Comparison of ENCODE assay signal across 24 cellular contexts in the genomic region with DNA sequence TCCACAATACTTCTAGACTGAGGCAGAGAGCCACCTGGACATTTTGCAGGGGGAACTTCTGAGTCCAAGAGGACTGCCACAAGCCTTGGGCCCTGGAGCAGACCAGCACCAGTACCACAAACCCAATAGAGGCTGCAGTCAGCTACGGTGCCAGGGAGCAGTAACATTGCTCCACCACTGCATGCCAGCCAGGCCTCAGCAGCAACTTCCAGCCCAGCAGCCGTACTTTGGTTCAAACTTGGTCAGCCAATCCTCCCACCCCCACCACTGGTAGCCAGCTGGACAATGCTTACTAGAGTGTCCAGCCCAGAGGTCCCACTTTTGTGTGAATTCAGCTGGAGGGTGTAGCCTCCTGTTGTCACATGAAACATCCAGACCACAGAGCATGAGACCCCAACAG.
DNase-seq lines count a peak whose midpoint lies in the region; ATAC-seq, FAIRE-seq and TF ChIP-seq lines count a peak whose summit lies in the region.
"Had no signal": no experiment of that assay in that cellular context is flagged by ENCODE, and none has a peak within 500 bp of the region (broad histone marks: within the 10 kb centered on the region; RNA-seq: fewer than 3 reads in every experiment).

No MANE protein-coding gene starts in this region.

- peak overlapping the region; percentile 41 for H2AFZ ChIP-seq in IMR-90 (replicated peaks; ENCODE audit: low read length, poor library complexity)
- H2AFZ ChIP-seq in H1 (ENCODE audit: low read length) = no peak overlapping the region
- no peak overlapping the region for H2AFZ ChIP-seq in neuronal stem cell (ENCODE audit: low read length)

- POLR2A ChIA-PET in IMR-90 (lab: Charles Lee; ENCODE audit: unreplicated experiment) (no interaction called here), H1 (lab: Charles Lee; ENCODE audit: partially characterized antibody) (no interaction called here)

- H4K20me1 ChIP-seq in IMR-90 (ENCODE audit: insufficient read depth, low read length) (no peaks in the 10 kb centered on the region), H1 (replicated peaks in 1 of 2; ENCODE audit: control insufficient read depth in 1 of 2, insufficient read depth in 2 of 2, low read length in 2 of 2) (no peaks in the 10 kb centered on the region)
- H4K20me1 ChIP-seq: BLaER1 had no signal

- BruUV-seq in IMR-90 (replicated peaks; lab: Mats Ljungman, UMichigan) = no TSS peak

- H3K4me3 ChIP-seq in IMR-90 (ENCODE audit: insufficient read depth, low read depth, low read length) = no peak overlapping the region
- no peak overlapping the region for H3K4me3 ChIP-seq in H1 (ENCODE audit: extremely low read depth in 1 of 4, insufficient read depth in 2 of 4, low read depth in 3 of 4, low read length in 4 of 4)
- H3K4me3 ChIP-seq in neuronal stem cell (ENCODE audit: low read length in 2 of 2) = no peak overlapping the region
- H3K4me3 ChIP-seq: BLaER1 had no signal

- CTCF ChIA-PET in IMR-90 (lab: Yijun Ruan, JAX) = no interaction called here
- CTCF ChIA-PET in H1 (lab: Charles Lee; ENCODE audit: partially characterized antibody) = no interaction called here

- TF ChIP-seq EP300 in H1 (IDR thresholded peaks at IDR 0.05; ENCODE audit: borderline replicate concordance in 1 of 2, low read depth in 2 of 2, low read length in 2 of 2) = no peak

- no peak overlapping the region for H2BK5ac ChIP-seq in IMR-90 (ENCODE audit: low read depth, low read length, poor library complexity, severe bottlenecking)
- H2BK5ac ChIP-seq in H1 (ENCODE audit: low read depth, low read length) = no peak overlapping the region
- H2BK5ac ChIP-seq in neuronal stem cell (ENCODE audit: low read length) = no peak overlapping the region

- no peak overlapping the region for H3K23ac ChIP-seq in IMR-90 (ENCODE audit: low read depth, low read length)
- H3K23ac ChIP-seq in H1 (ENCODE audit: insufficient read length) = no peak overlapping the region
- peak overlapping the region; percentile 78 for H3K23ac ChIP-seq in neuronal stem cell (ENCODE audit: low read depth, low read length, poor library complexity)

- TF ChIP-seq CTCF in IMR-90 (conservative IDR thresholded peaks at IDR 0.05; ENCODE audit: low read depth, low read length) (no peak), H1 (IDR thresholded peaks at IDR 0.05; ENCODE audit: control extremely low read depth in 1 of 3, insufficient read depth in 1 of 3, low read depth in 1 of 3, low read length in 3 of 3) (no peak)

- no peak overlapping the region for H3K4me2 ChIP-seq in IMR-90 (ENCODE audit: low read depth, low read length)
- H3K4me2 ChIP-seq in H1 (ENCODE audit: insufficient read depth in 1 of 2, low read depth in 2 of 2, low read length in 2 of 2) = no peak overlapping the region
- H3K4me2 ChIP-seq in neuronal stem cell (ENCODE audit: insufficient read depth, low read length, poor library complexity, severe bottlenecking) = no peak overlapping the region
- H3K4me2 ChIP-seq: BLaER1 had no signal

- no peaks in the 10 kb centered on the region for H3K23me2 ChIP-seq in H1 (ENCODE audit: low read depth, low read length)

- no peaks in the 10 kb centered on the region for H3K79me2 ChIP-seq in H1 (ENCODE audit: control insufficient read depth in 1 of 2, insufficient read depth in 2 of 2, low read length in 2 of 2)

- 0 out of 2 replicates have a peak overlapping the region, but pooled peaks have one; percentile 24 for H2BK20ac ChIP-seq in IMR-90 (ENCODE audit: low read depth, low read length)
- H2BK20ac ChIP-seq in H1 (ENCODE audit: low read length) = no peak overlapping the region

- H3K36me3 ChIP-seq in IMR-90 (ENCODE audit: control insufficient read depth, insufficient read depth, low read length) = peaks cover 2% of the 10 kb centered on the region; the same call in 1 of the 2 replicates
- peaks cover 0 to 5% (median 1%) of the 10 kb centered on the region in 4 experiments; a peak in 3 of 8 replicates for H3K36me3 ChIP-seq in H1 (ENCODE audit: control insufficient read depth in 2 of 4, insufficient read depth in 4 of 4, low read length in 3 of 4)
- H3K36me3 ChIP-seq in neuronal stem cell (replicated peaks in 1 of 2; ENCODE audit: control insufficient read depth in 2 of 2, insufficient read depth in 2 of 2, low read length in 2 of 2) = peaks cover 8 to 15% of the 10 kb centered on the region in 2 donors
- H3K36me3 ChIP-seq: BE2C had no signal

- no peak overlapping the region; the same call in 1 of the 2 replicates for H4K91ac ChIP-seq in IMR-90 (ENCODE audit: insufficient read depth, low read depth, low read length)
- no peak overlapping the region for H4K91ac ChIP-seq in H1 (replicated peaks; ENCODE audit: insufficient read length, low read length)
- no peak overlapping the region for H4K91ac ChIP-seq in neuronal stem cell (ENCODE audit: low read depth, low read length, poor library complexity)

- H2AK5ac ChIP-seq in IMR-90 (ENCODE audit: low read depth, low read length) (no peak overlapping the region; the same call in 1 of the 2 replicates), H1 (ENCODE audit: low read depth, low read length) (no peak overlapping the region), neuronal stem cell (ENCODE audit: low read depth, low read length) (no peak overlapping the region)

- TF ChIP-seq RAD21 in IMR-90 (IDR thresholded peaks at IDR 0.05; ENCODE audit: low read length) (no peak), H1 (IDR thresholded peaks at IDR 0.05 in 1 of 2, conservative IDR thresholded peaks at IDR 0.05 in 1 of 2; ENCODE audit: low read depth in 2 of 2, low read length in 2 of 2) (no peak)

- no peaks in the 10 kb centered on the region; the same call in 1 of the 2 replicates for H3K9me1 ChIP-seq in IMR-90 (ENCODE audit: insufficient read depth, low read length)

- H3K18ac ChIP-seq in IMR-90 (ENCODE audit: low read depth, low read length) (no peak overlapping the region; the same call in 1 of the 2 replicates), H1 (ENCODE audit: extremely low read depth, low read length) (no peak overlapping the region), neuronal stem cell (ENCODE audit: low read length) (peak overlapping the region; percentile 40)

- H2BK120ac ChIP-seq in IMR-90 (ENCODE audit: low read depth, low read length) (peak overlapping the region; percentile 32; the same call in 1 of the 2 replicates), H1 (replicated peaks; ENCODE audit: low read depth, low read length) (no peak overlapping the region), neuronal stem cell (ENCODE audit: low read depth, low read length) (no peak overlapping the region)

- peak overlapping the region; percentile 12; the same call in 1 of the 2 replicates for H3K27ac ChIP-seq in IMR-90 (ENCODE audit: insufficient read depth, low read length)
- H3K27ac ChIP-seq in H1 (ENCODE audit: low read depth, low read length) = no peak overlapping the region
- H3K27ac ChIP-seq in neuronal stem cell (replicated peaks; ENCODE audit: low read length) = no peak overlapping the region
- H3K27ac ChIP-seq: BLaER1 had no signal

- H3K4me1 ChIP-seq in IMR-90 (ENCODE audit: control insufficient read depth, insufficient read depth, low read length) (peaks cover 6% of the 10 kb centered on the region; the same call in 1 of the 2 replicates), H1 (replicated peaks in 1 of 4; ENCODE audit: control insufficient read depth in 3 of 4, insufficient read depth in 4 of 4, low read length in 3 of 4) (no peaks in the 10 kb centered on the region), neuronal stem cell (ENCODE audit: control insufficient read depth in 2 of 2, insufficient read depth in 1 of 2, low read depth in 1 of 2, low read length in 2 of 2) (peaks cover 0 to 8% of the 10 kb centered on the region in 2 donors)
- H3K4me1 ChIP-seq: BE2C, BLaER1 had no signal

- H3K9ac ChIP-seq in IMR-90 (ENCODE audit: low read depth, low read length) (no peak overlapping the region), H1 (replicated peaks in 1 of 4; ENCODE audit: extremely low read depth in 1 of 4, low read depth in 3 of 4, low read length in 3 of 4) (no peak overlapping the region), neuronal stem cell (ENCODE audit: low read depth, low read length, poor library complexity) (no peak overlapping the region)
- H3K9ac ChIP-seq: BLaER1 had no signal

- H4K8ac ChIP-seq in IMR-90 (ENCODE audit: low read depth in 2 of 2, low read length in 2 of 2) = peak overlapping the region in 1 of 2 experiments; percentile 60; a peak in 1 of 4 replicates
- H4K8ac ChIP-seq in H1 (ENCODE audit: extremely low read depth, insufficient read depth, low read length) = peak overlapping the region; percentile 86; the same call in 1 of the 2 replicates
- H4K8ac ChIP-seq in neuronal stem cell (ENCODE audit: low read depth, low read length) = no peak overlapping the region

- TF ChIP-seq POLR2A in IMR-90 (IDR thresholded peaks at IDR 0.05; ENCODE audit: low read depth, low read length) = no peak
- TF ChIP-seq POLR2A in H1 (IDR thresholded peaks at IDR 0.05; ENCODE audit: control extremely low read depth in 1 of 2, low read depth in 2 of 2, low read length in 2 of 2) = no peak

- H3K4ac ChIP-seq in IMR-90 (ENCODE audit: low read depth, low read length) (peak overlapping the region; percentile 15), H1 (replicated peaks; ENCODE audit: insufficient read length, low read depth, low read length) (no peak overlapping the region), neuronal stem cell (ENCODE audit: low read length) (no peak overlapping the region)

- no peak for FAIRE-seq in H1 (lab: Jason Lieb, UNC)
- FAIRE-seq: A204.1, G401.6, GM12891, GM19239 had no signal

- H2BK15ac ChIP-seq in IMR-90 (ENCODE audit: low read depth, low read length) = 0 out of 3 replicates have a peak overlapping the region, but pooled peaks have one; percentile 22
- no peak overlapping the region for H2BK15ac ChIP-seq in H1 (ENCODE audit: low read length)
- no peak overlapping the region for H2BK15ac ChIP-seq in neuronal stem cell (ENCODE audit: low read length)

- H3K14ac ChIP-seq in IMR-90 (replicated peaks; ENCODE audit: low read depth, low read length) (no peak overlapping the region), H1 (ENCODE audit: insufficient read length) (no peak overlapping the region), neuronal stem cell (ENCODE audit: low read length) (no peak overlapping the region)

- DNase-seq in IMR-90 (no peak), H1 (ENCODE audit: low read depth in 1 of 2, low spot score in 2 of 2) (no peak), neuronal stem cell (ENCODE audit: low spot score) (no peak), DMS53 treated with DMSO at 0.1 percent for 48 hours (lab: John Stamatoyannopoulos, UW; ENCODE audit: unreplicated experiment) (no peak)
- no peak for DNase-seq in activated naive CD4-positive, alpha-beta T cell (lab: John Stamatoyannopoulos, UW)
- DNase-seq: 8988T; ACHN; BE2C; C1 segment of cervical spinal cord; CD4-positive, alpha-beta memory T cell; CD4-positive, CD25-positive, alpha-beta regulatory T cell; CD8-positive, alpha-beta memory T cell; COR-L47; DMS 273 treated with DMSO at 0.1 percent for 48 hours; DMS153; DMS53; DMS79 treated with DMSO at 0.1 percent for 48 hours; GF-D8 had no signal

- H3K79me1 ChIP-seq in IMR-90 (ENCODE audit: low read depth in 1 of 2, low read length in 2 of 2) (no peaks in the 10 kb centered on the region), H1 (ENCODE audit: low read depth, low read length) (no peaks in the 10 kb centered on the region), neuronal stem cell (ENCODE audit: low read depth, low read length) (no peaks in the 10 kb centered on the region)

- peak; percentile 44 for ATAC-seq in IMR-90 (ENCODE audit: low read depth)
- ATAC-seq in HG03439 (IDR thresholded peaks at IDR 0.05; ENCODE audit: unreplicated experiment) = no peak

- in situ Hi-C loops in IMR-90 (cut with MboI; ENCODE audit: low sequenced_read_pairs) = no loop called here

- dilution Hi-C loops in IMR-90 (cut with HindIII; ENCODE audit: low sequenced_read_pairs, unreplicated experiment) = no loop called here

- intact Hi-C loops in IMR-90 (cut with micrococcal nuclease) = no loop called here

- H3K56ac ChIP-seq in IMR-90 (ENCODE audit: extremely low read depth, insufficient read depth, low read length) = no peak overlapping the region
- H3K56ac ChIP-seq in H1 (replicated peaks; ENCODE audit: insufficient read length, low read depth, low read length) = no peak overlapping the region

- H3K9me3 ChIP-seq in IMR-90 (ENCODE audit: control insufficient read depth, insufficient read depth, low read length) (peaks cover 8% of the 10 kb centered on the region), H1 (ENCODE audit: insufficient read depth in 2 of 2, low read depth in 1 of 2, low read length in 1 of 2) (0 out of 4 replicates have a peak, but pooled peaks cover 0 to 7% of the 10 kb centered on the region in 2 experiments), neuronal stem cell (replicated peaks in 1 of 2; ENCODE audit: control insufficient read depth in 2 of 2, insufficient read depth in 1 of 2, low read depth in 1 of 2, low read length in 2 of 2) (peaks cover 2 to 22% of the 10 kb centered on the region in 2 donors)
- H3K9me3 ChIP-seq: BE2C had no signal

- H2AK9ac ChIP-seq in IMR-90 (replicated peaks; ENCODE audit: low read depth, low read length, poor library complexity) = peak overlapping the region; percentile 28

- H3K27me3 ChIP-seq in IMR-90 (ENCODE audit: control insufficient read depth, insufficient read depth, low read length) (no peaks in the 10 kb centered on the region), H1 (replicated peaks in 1 of 4; ENCODE audit: control insufficient read depth in 3 of 4, extremely low read depth in 1 of 4, insufficient read depth in 3 of 4, low read length in 3 of 4) (no peaks in the 10 kb centered on the region), neuronal stem cell (ENCODE audit: control insufficient read depth in 3 of 3, insufficient read depth in 3 of 3, low read depth in 1 of 3, low read length in 3 of 3) (no peaks in the 10 kb centered on the region)
- H3K27me3 ChIP-seq: BE2C, BLaER1 had no signal

- WGBS in IMR-90 (ENCODE audit: extremely low coverage in 2 of 2, insufficient read length in 1 of 2), 2 experiments = 40% methylated on average over 1 of the region's 2 CpGs; no CpG with 5 or more reads in 1 of the 2 experiments
- 92% methylated on average over 2 of the region's 2 CpGs; no CpG with 5 or more reads in 1 of the 2 experiments for WGBS in H1 (ENCODE audit: extremely low coverage in 1 of 2, insufficient coverage in 1 of 2, insufficient read length in 1 of 2, insufficient replicate concordance in 2 of 2, low coverage in 1 of 2, low lambda C conversion rate in 2 of 2, missing lambda C conversion rate in 1 of 2), 2 experiments
- no CpG with 5 or more reads among the region's 2 CpGs for WGBS in neuronal stem cell (ENCODE audit: extremely low coverage in 2 of 2, insufficient read length in 2 of 2, insufficient replicate concordance in 1 of 2), 2 donors

- no peak overlapping the region; the same call in 1 of the 2 replicates for H4K5ac ChIP-seq in IMR-90 (ENCODE audit: low read depth, low read length)
- no peak overlapping the region for H4K5ac ChIP-seq in H1 (ENCODE audit: insufficient read length, low read depth, low read length)

- no peak overlapping the region for H2BK12ac ChIP-seq in H1 (ENCODE audit: low read depth, low read length)
- no peak overlapping the region for H2BK12ac ChIP-seq in neuronal stem cell (ENCODE audit: low read length)
